20 cellular contexts compared by ENCODE assay signal in genomic region chr1:175099916-175100315, GRCh38. TPM values are rescaled to one million over a fixed set of nuclear protein-coding genes. Genes with fewer than 3 reads are reported as not detected.
"Had no signal": no experiment of that assay in that cellular context is flagged by ENCODE, and none has a peak within 500 bp of the region (broad histone marks: within the 10 kb centered on the region; RNA-seq: fewer than 3 reads in every experiment).

No MANE protein-coding gene starts in this region.

- H3K36me3 ChIP-seq: MG63, SJCRH30 had no signal

- ATAC-seq: SK-N-SH treated with all-trans-retinoic acid at 6 μM for 48 hours had no signal

- H3K27ac ChIP-seq: HL-60, SJCRH30 had no signal

- H3K9me3 ChIP-seq: MG63, SJCRH30 had no signal

- DNase-seq: Karpas-422, KG1, MG63, NCI-H1092, NCI-H1105 treated with DMSO at 0.1 percent for 48 hours, NCI-H1417 treated with DMSO at 0.1 percent for 48 hours, NCI-H146, NCI-H1694 treated with DMSO at 0.1 percent for 48 hours, NCI-H1930, NCI-H2081, NCI-H2107, NCI-H2227 treated with DMSO at 0.1 percent for 48 hours, NCI-H524, NCI-H526 treated with DMSO at 0.1 percent for 48 hours, NCI-H748 treated with DMSO at 0.1 percent for 48 hours, Right ventricle myocardium superior, SJCRH30 had no signal

- H3K27me3 ChIP-seq: MG63, SJCRH30 had no signal

- H3K4me1 ChIP-seq: SJCRH30 had no signal

- H3K4me3 ChIP-seq: MG63, SJCRH30 had no signal

RNA-seq across cellular contexts. Expression of gene TNN, which starts 32.3 kb away (rescaled TPM):
- total RNA-seq: NCI-H460, SJCRH30 had no signal
